14 cellular contexts compared by ENCODE assay signal in genomic region chr10:69452676-69453415, GRCh38. TPM values are rescaled to one million over a fixed set of nuclear protein-coding genes. Genes with fewer than 3 reads are reported as not detected.
DNase-seq lines count a peak whose midpoint lies in the region; ATAC-seq and TF ChIP-seq lines count a peak whose summit lies in the region.
"Had no signal": no experiment of that assay in that cellular context is flagged by ENCODE, and none has a peak within 500 bp of the region (broad histone marks: within the 10 kb centered on the region; RNA-seq: fewer than 3 reads in every experiment).

No MANE protein-coding gene starts in this region.

- peak overlapping the region; percentile 31 for H3K4me3 Mint-ChIP-seq in activated T-cell treated with anti-CD3 and anti-CD28 coated beads, Interleukin-2, amount 50 U/mL, for 4 hours
- H3K4me3 Mint-ChIP-seq in activated B cell treated with CpG ODN at 0.5 μM for 24 hours, result peak overlapping the region; percentile 12
- peak overlapping the region; percentile 91 for H3K4me3 Mint-ChIP-seq in glutamatergic neuron (ENCODE audit: unreplicated experiment)

- H3K27ac Mint-ChIP-seq in activated B cell treated with CpG ODN at 0.5 μM for 24 hours (no peak overlapping the region), glutamatergic neuron (ENCODE audit: unreplicated experiment) (peak overlapping the region; percentile 35)

- intact Hi-C loops in activated B cell treated with CpG ODN at 0.5 μM for 24 hours (cut with micrococcal nuclease), result no loop called here

- H3K27me3 Mint-ChIP-seq in activated T-cell treated with anti-CD3 and anti-CD28 coated beads, Interleukin-2, amount 50 U/mL, for 4 hours (ENCODE audit: low read depth), result peaks cover 3% of the 10 kb centered on the region
- H3K27me3 Mint-ChIP-seq in activated B cell treated with CpG ODN at 0.5 μM for 24 hours, result peaks cover 25% of the 10 kb centered on the region
- H3K27me3 Mint-ChIP-seq in glutamatergic neuron (ENCODE audit: unreplicated experiment), result peaks cover 7% of the 10 kb centered on the region

- peak overlapping the region; percentile 25 to 91 (median 82) for H3K4me3 ChIP-seq in skeletal muscle tissue (ENCODE audit: low read length in 3 of 3)

- no peak for TF ChIP-seq CTCF in activated B cell treated with CpG ODN at 0.5 μM for 24 hours (IDR thresholded peaks at IDR 0.05)
- no peak for TF ChIP-seq CTCF in glutamatergic neuron (IDR thresholded peaks at IDR 0.05; ENCODE audit: partially characterized antibody, unreplicated experiment)

- H3K36me3 Mint-ChIP-seq in activated T-cell treated with anti-CD3 and anti-CD28 coated beads, Interleukin-2, amount 50 U/mL, for 4 hours (ENCODE audit: insufficient read depth), result no peaks in the 10 kb centered on the region
- no peaks in the 10 kb centered on the region for H3K36me3 Mint-ChIP-seq in activated B cell treated with CpG ODN at 0.5 μM for 24 hours (ENCODE audit: low read depth)
- H3K36me3 Mint-ChIP-seq in glutamatergic neuron (ENCODE audit: unreplicated experiment), result no peaks in the 10 kb centered on the region

- ATAC-seq in activated T-cell treated with anti-CD3 and anti-CD28 coated beads, Interleukin-2, amount 50 U/mL, for 4 hours, result no peak
- no peak for ATAC-seq in activated B cell treated with CpG ODN at 0.5 μM for 24 hours (ENCODE audit: low read depth)

- H3K27me3 ChIP-seq in skeletal muscle tissue (ENCODE audit: control insufficient read depth in 3 of 3, insufficient read depth in 3 of 3, low read length in 3 of 3), result peaks cover 0 to 3% (median 0%) of the 10 kb centered on the region in 3 donors

- peaks cover 17% of the 10 kb centered on the region for H3K4me1 Mint-ChIP-seq in activated T-cell treated with anti-CD3 and anti-CD28 coated beads, Interleukin-2, amount 50 U/mL, for 4 hours (ENCODE audit: low read depth)
- peaks cover 14% of the 10 kb centered on the region for H3K4me1 Mint-ChIP-seq in activated B cell treated with CpG ODN at 0.5 μM for 24 hours
- peaks cover 21% of the 10 kb centered on the region for H3K4me1 Mint-ChIP-seq in glutamatergic neuron (ENCODE audit: low read depth, unreplicated experiment)

- POLR2A ChIA-PET in activated B cell treated with CpG ODN at 0.5 μM for 24 hours (lab: Charles Lee), result no interaction called here

- peaks cover 0 to 2% (median 0%) of the 10 kb centered on the region in 3 donors for H3K36me3 ChIP-seq in skeletal muscle tissue (ENCODE audit: control insufficient read depth in 3 of 3, insufficient read depth in 3 of 3, low read length in 3 of 3)
- H3K36me3 ChIP-seq: thoracic aorta had no signal

- H3K9me3 ChIP-seq in skeletal muscle tissue (ENCODE audit: control insufficient read depth in 3 of 3, low read length in 3 of 3), result no peaks in the 10 kb centered on the region
- H3K9me3 ChIP-seq: thoracic aorta had no signal

- H3K9ac ChIP-seq in skeletal muscle tissue (ENCODE audit: low read depth in 1 of 3, low read length in 3 of 3), result peak overlapping the region; percentile 26 to 84 (median 65)

- no peaks in the 10 kb centered on the region for H3K9me3 Mint-ChIP-seq in activated T-cell treated with anti-CD3 and anti-CD28 coated beads, Interleukin-2, amount 50 U/mL, for 4 hours
- H3K9me3 Mint-ChIP-seq in activated B cell treated with CpG ODN at 0.5 μM for 24 hours, result no peaks in the 10 kb centered on the region
- peaks cover 5% of the 10 kb centered on the region for H3K9me3 Mint-ChIP-seq in glutamatergic neuron (ENCODE audit: unreplicated experiment)

- peaks cover 54 to 73% (median 63%) of the 10 kb centered on the region in 3 donors for H3K4me1 ChIP-seq in skeletal muscle tissue (ENCODE audit: control insufficient read depth in 3 of 3, insufficient read depth in 3 of 3, low read length in 3 of 3)

- no peak for DNase-seq in activated T-cell treated with anti-CD3 and anti-CD28 coated beads, Interleukin-2, amount 50 U/mL, for 4 hours
- no peak for DNase-seq in activated T-cell treated with anti-CD3 and anti-CD28 coated beads for 4 hours
- DNase-seq in activated B cell treated with CpG ODN at 0.5 μM for 24 hours, result no peak
- DNase-seq in glutamatergic neuron, result no peak
- no peak for DNase-seq in NK-92 (lab: John Stamatoyannopoulos, UW; ENCODE audit: unreplicated experiment)
- no peak for DNase-seq in NCI-H1105 treated with DMSO at 0.1 percent for 48 hours (lab: John Stamatoyannopoulos, UW)
- DNase-seq in cerebellar cortex (ENCODE audit: low spot score), result no peak
- DNase-seq: activated T-cell treated with anti-CD3 and anti-CD28 coated beads, Interleukin-2, amount 50 U/mL, for 48 hours; Karpas-422; T1000 had no signal

- CTCF ChIA-PET in activated B cell treated with CpG ODN at 0.5 μM for 24 hours (lab: Charles Lee), result no interaction called here

- H3K27ac ChIP-seq in skeletal muscle tissue (ENCODE audit: low read depth, low read length), result peak overlapping the region; percentile 40
- H3K27ac ChIP-seq: thoracic aorta had no signal

RNA-seq across cellular contexts. Expression of gene TSPAN15, which starts 1.6 kb away (rescaled TPM):
- 1 to 10 TPM in 2 of 3 donors, under 1 TPM in 1; 0.86 to 1.8 (median 1.4) TPM for total RNA-seq in activated T-cell treated with anti-CD3 and anti-CD28 coated beads, Interleukin-2, amount 50 U/mL, for 4 hours
- total RNA-seq in activated B cell treated with CpG ODN at 0.5 μM for 24 hours (0.35 TPM in 1 of 2 replicates, not detected in the other), glutamatergic neuron (ENCODE audit: unreplicated experiment) (49.8 TPM), skeletal muscle tissue (72.0 TPM)

RNA-seq across cellular contexts. Expression of gene TACR2, which starts 36.1 kb away (rescaled TPM):
- under 1 TPM in 1 of 3 donors, not detected in 2; 0.11 TPM for total RNA-seq in activated T-cell treated with anti-CD3 and anti-CD28 coated beads, Interleukin-2, amount 50 U/mL, for 4 hours
- total RNA-seq in activated B cell treated with CpG ODN at 0.5 μM for 24 hours, result not detected in 2 replicates
- not detected for total RNA-seq in glutamatergic neuron (ENCODE audit: unreplicated experiment)
- not detected for total RNA-seq in skeletal muscle tissue
- total RNA-seq: Daoy, left lobe of liver had no signal

Comparison
In these comparisons a context has a peak if more than half of its experiments do, and no peak if none do; other contexts are left out.
1. H3K4me3 Mint-ChIP-seq: peak in every context shown above with its lines; median percentile 91 in glutamatergic neuron; 31 in activated T-cell treated with anti-CD3 and anti-CD28 coated beads, Interleukin-2, amount 50 U/mL, for 4 hours; 12 in activated B cell treated with CpG ODN at 0.5 μM for 24 hours.
2. RNA of gene TSPAN15, which starts 1.6 kb away (total RNA-seq): 72.0 TPM in skeletal muscle tissue (single experiment) and 49.8 TPM in glutamatergic neuron (single experiment); 0.86 to 1.8 TPM in activated T-cell treated with anti-CD3 and anti-CD28 coated beads, Interleukin-2, amount 50 U/mL, for 4 hours and 0.35 TPM in activated B cell treated with CpG ODN at 0.5 μM for 24 hours; every median in the first group is over 10 times any median in the second.